Comparison of ENCODE assay signal across 8 cellular contexts in genomic region chr1:54715493-54716298, GRCh38. TPM values are rescaled to one million over a fixed set of nuclear protein-coding genes. Genes with fewer than 3 reads are reported as not detected.
DNase-seq lines count a peak whose midpoint lies in the region; TF ChIP-seq lines count a peak whose summit lies in the region.

A gene with protein sequence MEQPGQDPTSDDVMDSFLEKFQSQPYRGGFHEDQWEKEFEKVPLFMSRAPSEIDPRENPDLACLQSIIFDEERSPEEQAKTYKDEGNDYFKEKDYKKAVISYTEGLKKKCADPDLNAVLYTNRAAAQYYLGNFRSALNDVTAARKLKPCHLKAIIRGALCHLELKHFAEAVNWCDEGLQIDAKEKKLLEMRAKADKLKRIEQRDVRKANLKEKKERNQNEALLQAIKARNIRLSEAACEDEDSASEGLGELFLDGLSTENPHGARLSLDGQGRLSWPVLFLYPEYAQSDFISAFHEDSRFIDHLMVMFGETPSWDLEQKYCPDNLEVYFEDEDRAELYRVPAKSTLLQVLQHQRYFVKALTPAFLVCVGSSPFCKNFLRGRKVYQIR (plus strand): TSS chr1:54715861. CDS start chr1:54715909, 48 bp downstream.

- in situ Hi-C loops in HAP-1 (cut with MboI; ENCODE audit: low sequenced_read_pairs), result no loop called here

- no peaks in the 10 kb centered on the region for H3K9me3 Mint-ChIP-seq in activated naive CD4-positive, alpha-beta T cell treated with anti-CD3 and anti-CD28 coated beads for 36 hours

- H3K9ac ChIP-seq in MM.1S (ENCODE audit: low read length), result peak within 1 kb of the TSS; percentile 81

- peak within 1 kb of the TSS; percentile 84 for H3K4me3 ChIP-seq in HAP-1
- H3K4me3 ChIP-seq in MM.1S (ENCODE audit: low read length), result peak within 1 kb of the TSS; percentile 87

- H3K4me3 Mint-ChIP-seq in activated naive CD4-positive, alpha-beta T cell treated with anti-CD3 and anti-CD28 coated beads for 36 hours, result peak within 1 kb of the TSS; percentile 92

- H3K9me3 ChIP-seq in HAP-1, result no peaks in the 10 kb centered on the region
- no peaks in the 10 kb centered on the region for H3K9me3 ChIP-seq in MM.1S (replicated peaks; ENCODE audit: insufficient read depth, low read length)

- no peak for TF ChIP-seq CTCF in MM.1S (IDR thresholded peaks at IDR 0.05; ENCODE audit: low read length)

- no peaks in the 10 kb centered on the region for H4K20me1 ChIP-seq in MM.1S (ENCODE audit: insufficient read depth, low read length)

- H3K9me2 ChIP-seq in MM.1S (replicated peaks; ENCODE audit: insufficient read depth, low read length), result no peaks in the 10 kb centered on the region

- no peaks in the 10 kb centered on the region for H3K27me3 ChIP-seq in HAP-1 (ENCODE audit: low read depth)
- peaks cover 30% of the 10 kb centered on the region; the same call in 1 of the 2 replicates for H3K27me3 ChIP-seq in MM.1S (replicated peaks; ENCODE audit: insufficient read depth, low read length)

- peaks cover 15% of the 10 kb centered on the region for H3K36me3 Mint-ChIP-seq in activated naive CD4-positive, alpha-beta T cell treated with anti-CD3 and anti-CD28 coated beads for 36 hours (ENCODE audit: low read depth)

- peak within 1 kb of the TSS; percentile 86 for H3K4me2 ChIP-seq in MM.1S (ENCODE audit: low read depth, low read length)

- intact Hi-C loops in activated naive CD4-positive, alpha-beta T cell treated with anti-CD3 and anti-CD28 coated beads for 36 hours (cut with micrococcal nuclease), result loop anchor here (1.0 to 10.0 kb wide), 11 partner anchors 43 to 1391 kb away; partner anchors contain the start of genes DHCR24, IFT25, LRP8 and LRRC42

- no peak within 1 kb of the TSS for H3K27ac ChIP-seq in MM.1S (ENCODE audit: low read length)
- H3K27ac ChIP-seq in substantia nigra (ENCODE audit: low read depth, low read length, poor library complexity, severe bottlenecking), result peak within 1 kb of the TSS; percentile 88

- peaks cover 31% of the 10 kb centered on the region for H3K4me1 Mint-ChIP-seq in activated naive CD4-positive, alpha-beta T cell treated with anti-CD3 and anti-CD28 coated beads for 36 hours (ENCODE audit: low read depth)

- H3F3A ChIP-seq in MM.1S (ENCODE audit: insufficient read depth, low read length), result no peaks in the 10 kb centered on the region

- CTCF ChIA-PET in activated naive CD4-positive, alpha-beta T cell treated with anti-CD3 and anti-CD28 coated beads for 36 hours (lab: Charles Lee), result no interaction called here

- DNase-seq in GDM1 (lab: John Stamatoyannopoulos, UW) (peak; percentile 65), HAP-1 (ENCODE audit: low spot score in 2 of 2) (peak; percentile 74 to 87), MM.1S (peak; percentile 78), SK-N-DZ (ENCODE audit: low spot score) (peak; percentile 72), germinal center (ENCODE audit: low spot score) (peak; percentile 92), non-pigmented ciliary epithelial cell (ENCODE audit: low read depth) (peak; percentile 18), substantia nigra (lab: John Stamatoyannopoulos, UW) (peak in 48 of 49 donors; percentile 31 to 91 (median 72))
- DNase-seq in activated naive CD4-positive, alpha-beta T cell treated with anti-CD3 and anti-CD28 coated beads for 36 hours, result peak; percentile 84

- peaks cover 17% of the 10 kb centered on the region for H3K36me3 ChIP-seq in HAP-1 (replicated peaks)
- no peaks in the 10 kb centered on the region for H3K36me3 ChIP-seq in MM.1S (replicated peaks; ENCODE audit: insufficient read depth, low read length)

- H3K4me1 ChIP-seq in HAP-1, result peaks cover 7% of the 10 kb centered on the region; the same call in 1 of the 2 replicates
- peaks cover 8% of the 10 kb centered on the region; the same call in 1 of the 2 replicates for H3K4me1 ChIP-seq in MM.1S (ENCODE audit: low read length)

- peak within 1 kb of the TSS; percentile 92 for H3K27ac Mint-ChIP-seq in activated naive CD4-positive, alpha-beta T cell treated with anti-CD3 and anti-CD28 coated beads for 36 hours

- peaks cover 28% of the 10 kb centered on the region for H3K79me2 ChIP-seq in MM.1S (ENCODE audit: low read length)

- H3K27me3 Mint-ChIP-seq in activated naive CD4-positive, alpha-beta T cell treated with anti-CD3 and anti-CD28 coated beads for 36 hours (ENCODE audit: low read depth), result no peaks in the 10 kb centered on the region

- H2AFZ ChIP-seq in MM.1S (ENCODE audit: low read length), result peak within 1 kb of the TSS; percentile 99

RNA-seq across cellular contexts. Expression of the gene that starts here (rescaled TPM):
- polyA plus RNA-seq in SK-N-DZ (2014; cell fraction: cytosol; rRNA removed), result 20.1 and 23.0 TPM in 2 replicates
- 15.2 and 17.1 TPM in 2 replicates for polyA plus RNA-seq in SK-N-DZ (2014; cell fraction: nucleus; rRNA removed)
- 10 to 100 TPM; 26.3 to 30.2 TPM for total RNA-seq in activated naive CD4-positive, alpha-beta T cell treated with anti-CD3 and anti-CD28 coated beads for 36 hours

Comparison
In these comparisons a context has a peak if more than half of its experiments do, and no peak if none do; other contexts are left out.
1. DNase-seq: peak in every context shown above with its lines; median percentile 92 in germinal center; 84 in activated naive CD4-positive, alpha-beta T cell treated with anti-CD3 and anti-CD28 coated beads for 36 hours; 80 in HAP-1; 78 in MM.1S; 72 in SK-N-DZ; 72 in substantia nigra; 65 in GDM1; 18 in non-pigmented ciliary epithelial cell.